In the genomic region with DNA sequence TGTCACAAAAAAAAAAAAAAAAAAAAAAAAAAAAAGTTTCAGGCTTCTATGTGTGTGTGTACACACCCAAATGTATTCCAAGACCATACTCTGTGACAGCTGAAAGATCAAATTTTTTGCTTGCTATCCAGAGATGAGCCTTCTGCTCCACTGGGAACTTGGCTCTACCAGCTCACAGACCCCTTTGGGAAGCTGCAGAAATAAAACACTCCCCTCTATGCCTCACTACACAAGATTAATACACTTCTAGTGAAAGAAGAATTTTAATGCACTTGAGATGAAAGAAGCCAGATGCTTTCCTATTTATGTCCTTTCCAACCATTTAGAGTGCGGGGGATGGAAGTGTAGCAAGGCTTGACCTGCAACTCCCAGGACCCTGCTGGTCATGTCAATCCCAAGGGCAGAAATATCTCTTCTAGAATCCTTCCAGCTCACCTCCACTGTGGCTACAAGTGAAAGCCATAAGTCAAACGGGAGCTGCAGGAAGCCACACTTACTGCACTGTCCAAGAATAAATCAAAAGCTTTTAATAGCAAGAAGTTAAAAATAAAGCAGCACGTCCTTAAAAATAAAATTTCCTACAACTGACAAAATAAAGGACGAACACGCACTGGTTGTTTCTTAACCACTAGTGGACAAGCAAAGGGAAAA, we compare ENCODE assay signal across 9 cellular contexts. TPM values are rescaled to one million over a fixed set of nuclear protein-coding genes. Genes with fewer than 3 reads are reported as not detected.
DNase-seq lines count a peak whose midpoint lies in the region; ATAC-seq and TF ChIP-seq lines count a peak whose summit lies in the region.
"Had no signal": no experiment of that assay in that cellular context is flagged by ENCODE, and none has a peak within 500 bp of the region (broad histone marks: within the 10 kb centered on the region; RNA-seq: fewer than 3 reads in every experiment).

No MANE protein-coding gene starts in this region.

- CTCF ChIA-PET in Panc1 (lab: Charles Lee), result interaction anchor here (0.5 to 1.6 kb wide), 2 partner anchors 36 to 834 kb away, joined by 5 to 9 read pairs; no protein-coding TSS in a partner anchor

- H4K91ac ChIP-seq in H9 (ENCODE audit: insufficient read length, low read depth, low read length), result no peak overlapping the region

- H2AK5ac ChIP-seq in H9 (ENCODE audit: insufficient read length, low read length), result no peak overlapping the region

- peaks cover 62% of the 10 kb centered on the region for H3K36me3 Mint-ChIP-seq in T-helper 1 cell treated with Interleukin-12 subunit alpha and Interleukin-12 subunit beta and Interleukin-4 antibody, amounts not matched to agents 30 μg/mL and 1 μg/mL, for 36 hours (ENCODE audit: low read depth)
- peaks cover 2 to 30% (median 9%) of the 10 kb centered on the region in 3 experiments; a peak in 5 of 7 replicates for H3K36me3 Mint-ChIP-seq in H9 (ENCODE audit: insufficient read depth in 1 of 3, low read depth in 3 of 3)

- H3K9me3 ChIP-seq in Panc1 (ENCODE audit: control insufficient read depth, insufficient read depth, low read depth, low read length), result no peaks in the 10 kb centered on the region
- no peaks in the 10 kb centered on the region for H3K9me3 ChIP-seq in smooth muscle cell (replicated peaks; ENCODE audit: low read depth)
- H3K9me3 ChIP-seq in H9 (ENCODE audit: control insufficient read depth, low read depth, low read length), result no peaks in the 10 kb centered on the region

- no peak overlapping the region for H2BK12ac ChIP-seq in H9 (ENCODE audit: insufficient read length, low read depth, low read length)

- TF ChIP-seq CTCF in Panc1 (IDR thresholded peaks at IDR 0.05), result no peak; the same call in 1 of the 2 replicates
- no peak for TF ChIP-seq CTCF in fibroblast of villous mesenchyme (IDR thresholded peaks at IDR 0.05; ENCODE audit: insufficient read depth, low read depth, low read length)
- no peak for TF ChIP-seq CTCF in smooth muscle cell (IDR thresholded peaks at IDR 0.05; ENCODE audit: borderline replicate concordance, insufficient read depth, poor library complexity, severe bottlenecking)
- TF ChIP-seq CTCF in H9 (conservative IDR thresholded peaks at IDR 0.05), result no peak

- H3K4me3 Mint-ChIP-seq in T-helper 1 cell treated with Interleukin-12 subunit alpha and Interleukin-12 subunit beta and Interleukin-4 antibody, amounts not matched to agents 30 μg/mL and 1 μg/mL, for 36 hours, result peak overlapping the region; percentile 43
- no peak overlapping the region for H3K4me3 Mint-ChIP-seq in H9

- H3K4me1 ChIP-seq in Panc1 (ENCODE audit: control insufficient read depth, insufficient read depth, low read length) (peaks cover 73% of the 10 kb centered on the region), smooth muscle cell (ENCODE audit: low read depth) (peaks cover 15% of the 10 kb centered on the region), H9 (ENCODE audit: insufficient read depth, low read length) (no peaks in the 10 kb centered on the region)

- H3K79me2 ChIP-seq in smooth muscle cell (ENCODE audit: low read depth) (peaks cover 60% of the 10 kb centered on the region), H9 (ENCODE audit: insufficient read depth, low read length) (no peaks in the 10 kb centered on the region; the same call in 1 of the 2 replicates)

- H3K27ac ChIP-seq in Panc1 (ENCODE audit: low read length) (peak overlapping the region; percentile 100), smooth muscle cell (ENCODE audit: low read depth) (peak overlapping the region; percentile 86), H9 (ENCODE audit: insufficient read length, low read depth, low read length) (no peak overlapping the region)

- H2BK5ac ChIP-seq in H9 (ENCODE audit: insufficient read length, low read length), result no peak overlapping the region

- no peak overlapping the region for H3K56ac ChIP-seq in H9 (ENCODE audit: insufficient read length, low read depth, low read length)

- no TSS peak for BruUV-seq in Panc1 (replicated peaks; lab: Mats Ljungman, UMichigan)

- H3K23me2 ChIP-seq in H9 (ENCODE audit: insufficient read length, low read depth, low read length, poor library complexity, severe bottlenecking), result no peaks in the 10 kb centered on the region

- H2AFZ ChIP-seq in smooth muscle cell (ENCODE audit: low read depth) (no peak overlapping the region), H9 (ENCODE audit: low read length) (no peak overlapping the region)

- no peaks in the 10 kb centered on the region for H3K27me3 Mint-ChIP-seq in T-helper 1 cell treated with Interleukin-12 subunit alpha and Interleukin-12 subunit beta and Interleukin-4 antibody, amounts not matched to agents 30 μg/mL and 1 μg/mL, for 36 hours (ENCODE audit: low read depth)
- H3K27me3 Mint-ChIP-seq in H9 (ENCODE audit: low read depth), result peaks cover 10% of the 10 kb centered on the region

- no peak overlapping the region for H4K8ac ChIP-seq in H9 (replicated peaks; ENCODE audit: insufficient read length, low read depth, low read length)

- peaks cover 40% of the 10 kb centered on the region for H3K36me3 ChIP-seq in Panc1 (ENCODE audit: control insufficient read depth, insufficient read depth, low read length)
- H3K36me3 ChIP-seq in smooth muscle cell (ENCODE audit: low read depth), result peaks cover 25% of the 10 kb centered on the region

- no peak overlapping the region for H3K18ac ChIP-seq in H9 (ENCODE audit: insufficient read length, low read depth, low read length)

- H3K9ac ChIP-seq in smooth muscle cell (ENCODE audit: low read depth), result no peak overlapping the region
- no peak overlapping the region for H3K9ac ChIP-seq in H9 (ENCODE audit: extremely low read depth, insufficient read length, low read length)

- H3K4me1 Mint-ChIP-seq in T-helper 1 cell treated with Interleukin-12 subunit alpha and Interleukin-12 subunit beta and Interleukin-4 antibody, amounts not matched to agents 30 μg/mL and 1 μg/mL, for 36 hours (ENCODE audit: low read depth), result peaks cover 37% of the 10 kb centered on the region
- 0 out of 4 replicates have a peak, but pooled peaks cover 0 to 2% of the 10 kb centered on the region in 2 experiments for H3K4me1 Mint-ChIP-seq in H9

- H3K23ac ChIP-seq in H9 (ENCODE audit: insufficient read length, low read depth, low read length), result no peak overlapping the region

- 83% methylated on average over 5 of the region's 5 CpGs for whole genome bisulfite sequencing in smooth muscle cell (ENCODE audit: low lambda C conversion rate)
- WGBS in H9 (ENCODE audit: extremely low coverage, insufficient read length, low lambda C conversion rate), result no CpG with 5 or more reads among the region's 5 CpGs

- no peak overlapping the region for H3K4ac ChIP-seq in H9 (ENCODE audit: low read depth, low read length)

- no peak overlapping the region for H3K4me3 ChIP-seq in Panc1 (ENCODE audit: low read depth in 2 of 2, low read length in 2 of 2)
- no peak overlapping the region for H3K4me3 ChIP-seq in fibroblast of villous mesenchyme (ENCODE audit: low read depth, low read length)
- no peak overlapping the region for H3K4me3 ChIP-seq in smooth muscle cell

- H2BK20ac ChIP-seq in H9 (ENCODE audit: low read depth, low read length, poor library complexity, severe bottlenecking), result no peak overlapping the region

- no peaks in the 10 kb centered on the region for H3K79me1 ChIP-seq in H9 (ENCODE audit: insufficient read depth, low read depth, low read length, poor library complexity, severe bottlenecking)

- H3F3A ChIP-seq in smooth muscle cell (ENCODE audit: low read depth), result peaks cover 68% of the 10 kb centered on the region

- H3T11ph ChIP-seq in H9 (ENCODE audit: low read length), result no peak overlapping the region

- H4K20me1 ChIP-seq in smooth muscle cell (ENCODE audit: low read depth) (peaks cover 75% of the 10 kb centered on the region), H9 (ENCODE audit: control insufficient read depth, insufficient read depth, insufficient read length) (no peaks in the 10 kb centered on the region)

- H2BK120ac ChIP-seq in H9 (ENCODE audit: low read depth, low read length, poor library complexity, severe bottlenecking), result no peak overlapping the region

- no peak overlapping the region for H2BK15ac ChIP-seq in H9 (ENCODE audit: low read depth, low read length)

- DNase-seq in T-helper 1 cell, result no peak
- DNase-seq in Panc1 (ENCODE audit: low read depth, low spot score), result no peak
- DNase-seq in fibroblast of villous mesenchyme (ENCODE audit: low read depth), result peak; percentile 62
- DNase-seq in smooth muscle cell (lab: John Stamatoyannopoulos, UW; ENCODE audit: unreplicated experiment), result no peak
- DNase-seq in NCI-H345 (lab: John Stamatoyannopoulos, UW), result no peak
- no peak for DNase-seq in NCI-H1930 (lab: John Stamatoyannopoulos, UW)
- no peak for DNase-seq in H9
- DNase-seq: hippocampal formation had no signal

- H3K4me2 ChIP-seq in smooth muscle cell (peak overlapping the region; percentile 58), H9 (ENCODE audit: insufficient read depth, insufficient read length, low read length) (no peak overlapping the region)

- ATAC-seq in Panc1, result no peak; the same call in 1 of the 2 replicates

- H3K27me3 ChIP-seq in Panc1 (ENCODE audit: control insufficient read depth, insufficient read depth, low read length) (no peaks in the 10 kb centered on the region), smooth muscle cell (ENCODE audit: low read depth) (no peaks in the 10 kb centered on the region), H9 (ENCODE audit: insufficient read depth, low read length) (no peaks in the 10 kb centered on the region)

- POLR2A ChIA-PET in Panc1 (lab: Charles Lee), result interaction anchor here (0.5 to 1.9 kb wide), 6 partner anchors 11 to 47 kb away, joined by 3 to 13 read pairs (median 6); no protein-coding TSS in a partner anchor

- no peak overlapping the region for H3K14ac ChIP-seq in H9 (ENCODE audit: insufficient read depth, low read length)

- H4K5ac ChIP-seq in H9 (ENCODE audit: insufficient read length, low read depth, low read length), result no peak overlapping the region

- no peaks in the 10 kb centered on the region for H3K9me3 Mint-ChIP-seq in T-helper 1 cell treated with Interleukin-12 subunit alpha and Interleukin-12 subunit beta and Interleukin-4 antibody, amounts not matched to agents 30 μg/mL and 1 μg/mL, for 36 hours
- peaks cover 8 to 9% of the 10 kb centered on the region in 2 experiments for H3K9me3 Mint-ChIP-seq in H9

- intact Hi-C loops in Panc1 (cut with micrococcal nuclease; ENCODE audit: unreplicated experiment), result loop anchor here (10.0 kb wide), 1 partner anchor 82 kb away; no protein-coding TSS in a partner anchor

- H3K27ac Mint-ChIP-seq in T-helper 1 cell treated with Interleukin-12 subunit alpha and Interleukin-12 subunit beta and Interleukin-4 antibody, amounts not matched to agents 30 μg/mL and 1 μg/mL, for 36 hours, result peak overlapping the region; percentile 93
- peak overlapping the region in 1 of 3 experiments; percentile 45; a peak in 1 of 7 replicates for H3K27ac Mint-ChIP-seq in H9

- in situ Hi-C loops in Panc1 (cut with HindIII; ENCODE audit: low pct_unique_long_range_greater_than_20kb, low sequenced_read_pairs), result loop anchor here (5.0 kb wide), 1 partner anchor 79 kb away; no protein-coding TSS in a partner anchor

RNA-seq across cellular contexts. Expression of gene ANXA2, which starts 34.6 kb away (rescaled TPM):
- total RNA-seq in Panc1 (2021; ENCODE audit: unreplicated experiment) (1,903 TPM), fibroblast of villous mesenchyme (2,870 and 3,211 TPM in 2 replicates), smooth muscle cell (2,380 and 2,477 TPM in 2 replicates), H9 (2021) (126 and 127 TPM in 2 replicates)
- polyA plus RNA-seq in Panc1 (2012; ENCODE audit: insufficient read length), result 1,847 TPM
- polyA plus RNA-seq in smooth muscle cell, result 2,665 and 3,194 TPM in 2 replicates

Comparison
In these comparisons a context has a peak if more than half of its experiments do, and no peak if none do; other contexts are left out.
1. RNA of gene ANXA2, which starts 34.6 kb away (total RNA-seq): 2,870 to 3,211 TPM in fibroblast of villous mesenchyme, 2,380 to 2,477 TPM in smooth muscle cell and 1,903 TPM in Panc1 (single experiment); 126 to 127 TPM in H9; every median in the first group is over 10 times any median in the second.